Comparison of ENCODE assay signal across 8 cellular contexts in genomic region chr14:73136085-73136386, GRCh38. TPM values are rescaled to one million over a fixed set of nuclear protein-coding genes. Genes with fewer than 3 reads are reported as not detected.
DNase-seq lines count a peak whose midpoint lies in the region; ATAC-seq and TF ChIP-seq lines count a peak whose summit lies in the region.

No MANE protein-coding gene starts in this region.

- DNase-seq in AG10803 (ENCODE audit: low read depth) (no peak), LNCaP clone FGC (ENCODE audit: low read depth) (no peak), natural killer cell (no peak), head of caudate nucleus (no peak), inferior parietal cortex (ENCODE audit: extremely low spot score) (no peak), Kasumi-1 (lab: John Stamatoyannopoulos, UW) (no peak)

- peaks cover 15% of the 10 kb centered on the region for H3K4me1 Mint-ChIP-seq in dendritic cell treated with granulocyte-macrophage colony-stimulating factor and Interleukin-4, amounts not matched to agents 40 ng/mL and 50 ng/mL, for 4 days (ENCODE audit: low read depth)
- H3K4me1 Mint-ChIP-seq in natural killer cell = peaks cover 23 to 27% of the 10 kb centered on the region in 2 donors

- intact Hi-C loops in dendritic cell treated with granulocyte-macrophage colony-stimulating factor and Interleukin-4, amounts not matched to agents 40 ng/mL and 50 ng/mL, for 4 days (cut with micrococcal nuclease) = loop anchor here (2.0 to 5.0 kb wide), 2 partner anchors 77 to 716 kb away; partner anchors contain the start of genes PTGR2 and RBM25
- intact Hi-C loops in natural killer cell (cut with micrococcal nuclease) = loop anchor here (1.0 to 5.0 kb wide), 2 partner anchors 78 to 951 kb away; partner anchors contain the start of gene RBM25
- intact Hi-C loops in head of caudate nucleus (cut with DNase I) = loop anchor here (10.0 kb wide), 1 partner anchor 329 kb away; no protein-coding TSS in a partner anchor

- H3K27ac Mint-ChIP-seq in dendritic cell treated with granulocyte-macrophage colony-stimulating factor and Interleukin-4, amounts not matched to agents 40 ng/mL and 50 ng/mL, for 4 days = peak overlapping the region; percentile 100
- H3K27ac Mint-ChIP-seq in natural killer cell = peak overlapping the region; percentile 96 to 100

- peak overlapping the region; percentile 89 for H3K4me3 Mint-ChIP-seq in dendritic cell treated with granulocyte-macrophage colony-stimulating factor and Interleukin-4, amounts not matched to agents 40 ng/mL and 50 ng/mL, for 4 days
- H3K4me3 Mint-ChIP-seq in natural killer cell = peak overlapping the region; percentile 97

- H3K27me3 Mint-ChIP-seq in dendritic cell treated with granulocyte-macrophage colony-stimulating factor and Interleukin-4, amounts not matched to agents 40 ng/mL and 50 ng/mL, for 4 days = no peaks in the 10 kb centered on the region
- no peaks in the 10 kb centered on the region for H3K27me3 Mint-ChIP-seq in natural killer cell (ENCODE audit: low read depth in 2 of 2)

- H3K4me3 ChIP-seq in AG10803 (ENCODE audit: low read length) (peak overlapping the region; percentile 93), LNCaP clone FGC (ENCODE audit: low read depth, low read length) (peak overlapping the region; percentile 65)

- ATAC-seq in natural killer cell = no peak
- no peak for ATAC-seq in GM18858 (IDR thresholded peaks at IDR 0.05; ENCODE audit: unreplicated experiment)

- no peaks in the 10 kb centered on the region for H3K9me3 Mint-ChIP-seq in dendritic cell treated with granulocyte-macrophage colony-stimulating factor and Interleukin-4, amounts not matched to agents 40 ng/mL and 50 ng/mL, for 4 days
- H3K9me3 Mint-ChIP-seq in natural killer cell = no peaks in the 10 kb centered on the region

- H3K36me3 Mint-ChIP-seq in dendritic cell treated with granulocyte-macrophage colony-stimulating factor and Interleukin-4, amounts not matched to agents 40 ng/mL and 50 ng/mL, for 4 days (ENCODE audit: low read depth) = peaks cover 45% of the 10 kb centered on the region
- H3K36me3 Mint-ChIP-seq in natural killer cell = no peaks in the 10 kb centered on the region

- TF ChIP-seq CTCF in AG10803 (conservative IDR thresholded peaks at IDR 0.05; ENCODE audit: low read length) (no peak), LNCaP clone FGC (IDR thresholded peaks at IDR 0.05; ENCODE audit: control insufficient read depth, extremely low read depth, insufficient read depth) (no peak), natural killer cell (IDR thresholded peaks at IDR 0.05) (no peak)

RNA-seq across cellular contexts. Expression of gene PSEN1, which starts 0.3 kb away (rescaled TPM):
- total RNA-seq in natural killer cell = 10 to 100 TPM; 47.1 to 62.6 (median 55.2) TPM
